Comparison of ENCODE assay signal across 3 cellular contexts in genomic region chr19:43365677-43366076, GRCh38. TPM values are rescaled to one million over a fixed set of nuclear protein-coding genes. Genes with fewer than 3 reads are reported as not detected.
"Had no signal": no experiment of that assay in that cellular context is flagged by ENCODE, and none has a peak within 500 bp of the region (broad histone marks: within the 10 kb centered on the region; RNA-seq: fewer than 3 reads in every experiment).

No MANE protein-coding gene starts in this region.

RNA-seq across cellular contexts. Expression of gene CD177, which starts 12.2 kb away (rescaled TPM):
- total RNA-seq: LHCN-M2, NCI-H460 had no signal

RNA-seq across cellular contexts. Expression of gene TEX101, which starts 49.0 kb away (rescaled TPM):
- total RNA-seq: LHCN-M2, M059J, NCI-H460 had no signal
